ENCODE assay signal across 34 cellular contexts in genomic region chrX:117095393-117095792, GRCh38.
"Had no signal": no experiment of that assay in that cellular context is flagged by ENCODE, and none has a peak within 500 bp of the region (broad histone marks: within the 10 kb centered on the region; RNA-seq: fewer than 3 reads in every experiment).

No MANE protein-coding gene starts in this region.

- DNase-seq: activated CD4-positive, alpha-beta memory T cell treated with anti-CD3 and anti-CD28 coated beads for 36 hours; activated CD4-positive, alpha-beta T cell treated with anti-CD3 and anti-CD28 coated beads for 36 hours; activated CD4-positive, alpha-beta T cell treated with anti-CD3 and anti-CD28 coated beads, Interleukin-2, amount 10 ng/mL, durations not matched to agents 24 days and 14 days; activated CD4-positive, CD25-positive, alpha-beta regulatory T cell; activated CD4-positive, CD25-positive, alpha-beta regulatory T cell treated with anti-CD3 and anti-CD28 coated beads, Interleukin-2, amount 50 U/mL, for 72 hours; activated CD8-positive, alpha-beta memory T cell treated with anti-CD3 and anti-CD28 coated beads, Interleukin-2, amount 10 ng/mL, durations not matched to agents 7 days and 5 days; activated CD8-positive, alpha-beta memory T cell treated with anti-CD3 and anti-CD28 coated beads, Interleukin-2, amount 50 U/mL, for 4 hours; activated CD8-positive, alpha-beta T cell treated with anti-CD3 and anti-CD28 coated beads, Interleukin-2, amount 10 ng/mL, durations not matched to agents 7 days and 5 days; activated effector memory CD4-positive, alpha-beta T cell treated with anti-CD3 and anti-CD28 coated beads, Interleukin-2, amount 50 U/mL, for 16 hours; activated naive CD4-positive, alpha-beta T cell treated with anti-CD3 and anti-CD28 coated beads for 36 hours; activated naive CD8-positive, alpha-beta T cell treated with anti-CD3 and anti-CD28 coated beads for 36 hours; activated naive CD8-positive, alpha-beta T cell treated with anti-CD3 and anti-CD28 coated beads, Interleukin-2, amount 50 U/mL, for 24 hours; activated T-cell treated with anti-CD3 and anti-CD28 coated beads, Interleukin-2, amount 50 U/mL, for 1 hour; activated T-cell treated with anti-CD3 and anti-CD28 coated beads, Interleukin-2, amount 50 U/mL, for 48 hours; adrenal gland; amygdala; aorta; central memory CD4-positive, alpha-beta T cell; cerebellar nuclear complex; colonic mucosa; effector CD8-positive, alpha-beta T cell; endodermal cell; foreskin fibroblast; head of caudate nucleus; T-helper 17 cell; T1000 had no signal

- H3K4me3 ChIP-seq: adrenal gland, breast epithelium, cardiac muscle cell, colonic mucosa had no signal

- ATAC-seq: activated CD4-positive, alpha-beta T cell treated with anti-CD3 and anti-CD28 coated beads for 36 hours; activated CD8-positive, alpha-beta memory T cell treated with anti-CD3 and anti-CD28 coated beads, Interleukin-2, amount 10 ng/mL, durations not matched to agents 7 days and 5 days; activated CD8-positive, alpha-beta T cell treated with anti-CD3 and anti-CD28 coated beads, Interleukin-2, amount 10 ng/mL, durations not matched to agents 7 days and 5 days; activated naive CD8-positive, alpha-beta T cell treated with anti-CD3 and anti-CD28 coated beads, Interleukin-2, amount 50 U/mL, for 24 hours; esophagus mucosa; T-helper 17 cell had no signal

- H3K9me3 ChIP-seq: adrenal gland, breast epithelium had no signal

- H3K36me3 Mint-ChIP-seq: activated CD4-positive, alpha-beta memory T cell treated with anti-CD3 and anti-CD28 coated beads for 36 hours; activated CD8-positive, alpha-beta memory T cell treated with anti-CD3 and anti-CD28 coated beads, Interleukin-2, amount 10 ng/mL, durations not matched to agents 7 days and 5 days; activated naive CD4-positive, alpha-beta T cell treated with anti-CD3 and anti-CD28 coated beads, Interleukin-2, amount 50 U/mL, for 24 hours; activated naive CD8-positive, alpha-beta T cell treated with anti-CD3 and anti-CD28 coated beads for 36 hours; brain had no signal

- H3K27ac ChIP-seq: adrenal gland, breast epithelium, cardiac muscle cell, colonic mucosa had no signal

- H3K36me3 ChIP-seq: adrenal gland, breast epithelium, cardiac muscle cell, colonic mucosa had no signal

- H3K4me1 Mint-ChIP-seq: activated CD4-positive, alpha-beta T cell treated with anti-CD3 and anti-CD28 coated beads for 36 hours; activated CD4-positive, alpha-beta T cell treated with anti-CD3 and anti-CD28 coated beads, Interleukin-2, amount 10 ng/mL, durations not matched to agents 24 days and 14 days; activated CD8-positive, alpha-beta memory T cell treated with anti-CD3 and anti-CD28 coated beads, Interleukin-2, amount 10 ng/mL, durations not matched to agents 7 days and 5 days; activated naive CD4-positive, alpha-beta T cell treated with anti-CD3 and anti-CD28 coated beads, Interleukin-2, amount 50 U/mL, for 24 hours; activated naive CD8-positive, alpha-beta T cell treated with anti-CD3 and anti-CD28 coated beads for 36 hours; activated naive CD8-positive, alpha-beta T cell treated with anti-CD3 and anti-CD28 coated beads, Interleukin-2, amount 50 U/mL, for 24 hours; brain; endodermal cell; T-helper 17 cell had no signal

- H3K27me3 Mint-ChIP-seq: activated CD4-positive, alpha-beta memory T cell treated with anti-CD3 and anti-CD28 coated beads for 36 hours; activated CD4-positive, alpha-beta T cell treated with anti-CD3 and anti-CD28 coated beads for 36 hours; activated CD4-positive, alpha-beta T cell treated with anti-CD3 and anti-CD28 coated beads, Interleukin-2, amount 10 ng/mL, durations not matched to agents 24 days and 14 days; activated CD8-positive, alpha-beta memory T cell treated with anti-CD3 and anti-CD28 coated beads, Interleukin-2, amount 10 ng/mL, durations not matched to agents 7 days and 5 days; activated naive CD4-positive, alpha-beta T cell treated with anti-CD3 and anti-CD28 coated beads, Interleukin-2, amount 50 U/mL, for 24 hours; activated naive CD8-positive, alpha-beta T cell treated with anti-CD3 and anti-CD28 coated beads for 36 hours; activated naive CD8-positive, alpha-beta T cell treated with anti-CD3 and anti-CD28 coated beads, Interleukin-2, amount 50 U/mL, for 24 hours; brain; T-helper 17 cell had no signal

- H3K27me3 ChIP-seq: cardiac muscle cell, colonic mucosa had no signal

- H3K27ac Mint-ChIP-seq: activated CD4-positive, alpha-beta memory T cell treated with anti-CD3 and anti-CD28 coated beads for 36 hours; activated CD4-positive, alpha-beta T cell treated with anti-CD3 and anti-CD28 coated beads for 36 hours; activated CD4-positive, alpha-beta T cell treated with anti-CD3 and anti-CD28 coated beads, Interleukin-2, amount 10 ng/mL, durations not matched to agents 24 days and 14 days; activated CD8-positive, alpha-beta memory T cell treated with anti-CD3 and anti-CD28 coated beads, Interleukin-2, amount 10 ng/mL, durations not matched to agents 7 days and 5 days; activated CD8-positive, alpha-beta T cell treated with anti-CD3 and anti-CD28 coated beads, Interleukin-2, amount 10 ng/mL, durations not matched to agents 7 days and 5 days; activated naive CD4-positive, alpha-beta T cell treated with anti-CD3 and anti-CD28 coated beads for 36 hours; activated naive CD4-positive, alpha-beta T cell treated with anti-CD3 and anti-CD28 coated beads, Interleukin-2, amount 50 U/mL, for 24 hours; activated naive CD8-positive, alpha-beta T cell treated with anti-CD3 and anti-CD28 coated beads for 36 hours; activated naive CD8-positive, alpha-beta T cell treated with anti-CD3 and anti-CD28 coated beads, Interleukin-2, amount 50 U/mL, for 24 hours; activated T-helper 1 cell treated with anti-CD3 and anti-CD28 coated beads, Interleukin-12 subunit alpha, Interleukin-12 subunit beta, Interleukin-2, Interleukin-4 antibody, amounts not matched to agents 30 ng/mL and 10 ng/mL and 1 ng/mL, durations not matched to agents 14 hours and 24 hours and 36 hours; activated T-helper 2 cell treated with anti-CD3 and anti-CD28 coated beads, Interferon-gamma antibody, Interleukin-2, Interleukin-4, amounts not matched to agents 10 μg/mL and 5 μg/mL and 100 μg/mL, durations not matched to agents 14 hours and 24 hours and 36 hours; brain; endodermal cell; T-helper 17 cell; T-helper 2 cell treated with Interferon-gamma antibody and Interleukin-4, amounts not matched to agents 5 μg/mL and 100 μg/mL, for 36 hours had no signal

- H3K4me1 ChIP-seq: adrenal gland, breast epithelium, colonic mucosa had no signal

- H3K4me3 Mint-ChIP-seq: activated CD4-positive, alpha-beta memory T cell treated with anti-CD3 and anti-CD28 coated beads for 36 hours; activated CD4-positive, alpha-beta T cell treated with anti-CD3 and anti-CD28 coated beads for 36 hours; activated CD4-positive, alpha-beta T cell treated with anti-CD3 and anti-CD28 coated beads, Interleukin-2, amount 10 ng/mL, durations not matched to agents 24 days and 14 days; activated CD8-positive, alpha-beta memory T cell treated with anti-CD3 and anti-CD28 coated beads, Interleukin-2, amount 10 ng/mL, durations not matched to agents 7 days and 5 days; activated CD8-positive, alpha-beta T cell treated with anti-CD3 and anti-CD28 coated beads, Interleukin-2, amount 10 ng/mL, durations not matched to agents 7 days and 5 days; activated naive CD4-positive, alpha-beta T cell treated with anti-CD3 and anti-CD28 coated beads for 36 hours; activated naive CD4-positive, alpha-beta T cell treated with anti-CD3 and anti-CD28 coated beads, Interleukin-2, amount 50 U/mL, for 24 hours; activated naive CD8-positive, alpha-beta T cell treated with anti-CD3 and anti-CD28 coated beads for 36 hours; activated naive CD8-positive, alpha-beta T cell treated with anti-CD3 and anti-CD28 coated beads, Interleukin-2, amount 50 U/mL, for 24 hours; activated T-helper 1 cell treated with anti-CD3 and anti-CD28 coated beads, Interleukin-12 subunit alpha, Interleukin-12 subunit beta, Interleukin-2, Interleukin-4 antibody, amounts not matched to agents 30 ng/mL and 10 ng/mL and 1 ng/mL, durations not matched to agents 14 hours and 24 hours and 36 hours; brain; endodermal cell; T-helper 17 cell; T-helper 2 cell treated with Interferon-gamma antibody and Interleukin-4, amounts not matched to agents 5 μg/mL and 100 μg/mL, for 36 hours had no signal

- H3K9me3 Mint-ChIP-seq: activated CD4-positive, alpha-beta T cell treated with anti-CD3 and anti-CD28 coated beads, Interleukin-2, amount 10 ng/mL, durations not matched to agents 24 days and 14 days; activated naive CD4-positive, alpha-beta T cell treated with anti-CD3 and anti-CD28 coated beads, Interleukin-2, amount 50 U/mL, for 24 hours; activated naive CD8-positive, alpha-beta T cell treated with anti-CD3 and anti-CD28 coated beads for 36 hours; activated naive CD8-positive, alpha-beta T cell treated with anti-CD3 and anti-CD28 coated beads, Interleukin-2, amount 50 U/mL, for 24 hours; activated T-helper 1 cell treated with anti-CD3 and anti-CD28 coated beads, Interleukin-12 subunit alpha, Interleukin-12 subunit beta, Interleukin-2, Interleukin-4 antibody, amounts not matched to agents 30 ng/mL and 10 ng/mL and 1 ng/mL, durations not matched to agents 14 hours and 24 hours and 36 hours; activated T-helper 2 cell treated with anti-CD3 and anti-CD28 coated beads, Interferon-gamma antibody, Interleukin-2, Interleukin-4, amounts not matched to agents 10 μg/mL and 5 μg/mL and 100 μg/mL, durations not matched to agents 14 hours and 24 hours and 36 hours; brain; T-helper 2 cell treated with Interferon-gamma antibody and Interleukin-4, amounts not matched to agents 5 μg/mL and 100 μg/mL, for 36 hours had no signal
